28 cellular contexts compared by ENCODE assay signal in genomic region chr19:28638445-28638844, GRCh38.
"Had no signal": no experiment of that assay in that cellular context is flagged by ENCODE, and none has a peak within 500 bp of the region (broad histone marks: within the 10 kb centered on the region; RNA-seq: fewer than 3 reads in every experiment).

No MANE protein-coding gene starts in this region.

- H3K36me3 ChIP-seq: stomach, suprapubic skin, thoracic aorta, thyroid gland, tibial artery, tibial nerve, transverse colon, upper lobe of left lung, upper lobe of right lung, uterus, vagina had no signal

- H3K4me1 ChIP-seq: stomach, suprapubic skin, testis, thyroid gland, tibial artery, tibial nerve, transverse colon, upper lobe of left lung, upper lobe of right lung, uterus, vagina had no signal

- FAIRE-seq: urothelium cell line had no signal

- H3K27ac ChIP-seq: stomach, suprapubic skin, testis, thoracic aorta, thyroid gland, tibial artery, tibial nerve, transverse colon, upper lobe of left lung, upper lobe of right lung, uterus, vagina had no signal

- H3K36me3 Mint-ChIP-seq: stimulated activated effector memory CD8-positive, alpha-beta T cell treated with anti-CD3 and anti-CD28 coated beads, Interleukin-12 subunit alpha, Interleukin-12 subunit beta, amount 100 ng/mL, for 72 hours; stimulated activated memory B cell treated with anti-CD40 and anti-IgM and Interleukin-4, amounts not matched to agents 10 μg/mL and 1 μg/mL and 100 μg/mL, for 72 hours; stimulated activated naive B cell treated with anti-CD40 and anti-IgM and Interleukin-4, amounts not matched to agents 10 μg/mL and 1 μg/mL and 100 μg/mL, for 72 hours; type B pancreatic cell had no signal

- H3K9me3 Mint-ChIP-seq: stimulated activated effector memory CD8-positive, alpha-beta T cell treated with anti-CD3 and anti-CD28 coated beads, Interleukin-12 subunit alpha, Interleukin-12 subunit beta, amount 100 ng/mL, for 72 hours; stimulated activated naive CD8-positive, alpha-beta T cell treated with anti-CD3 and anti-CD28 coated beads, Interleukin-15, amount 100 ng/mL, for 72 hours had no signal

- H3K4me3 Mint-ChIP-seq: stimulated activated effector memory CD8-positive, alpha-beta T cell treated with anti-CD3 and anti-CD28 coated beads, Interleukin-12 subunit alpha, Interleukin-12 subunit beta, amount 100 ng/mL, for 72 hours; stimulated activated memory B cell treated with anti-CD40 and anti-IgM and Interleukin-4, amounts not matched to agents 10 μg/mL and 1 μg/mL and 100 μg/mL, for 72 hours; stimulated activated naive B cell treated with anti-CD40 and anti-IgM and Interleukin-4, amounts not matched to agents 10 μg/mL and 1 μg/mL and 100 μg/mL, for 72 hours; stimulated activated naive CD8-positive, alpha-beta T cell treated with anti-CD3 and anti-CD28 coated beads, Interleukin-15, amount 100 ng/mL, for 72 hours; stimulated activated naive CD8-positive, alpha-beta T cell treated with anti-CD3 and anti-CD28 coated beads, Interleukin-15, Interleukin-2, amounts not matched to agents 100 ng/mL and 50 ng/mL, for 24 hours; type B pancreatic cell had no signal

- DNase-seq: stimulated activated CD4-positive, alpha-beta T cell treated with anti-CD3 and anti-CD28 coated beads, Interleukin-4, amount 100 ng/mL, for 1 hour; stimulated activated CD4-positive, alpha-beta T cell treated with anti-CD3 and anti-CD28 coated beads, Interleukin-4, amount 100 ng/mL, for 24 hours; stimulated activated CD4-positive, alpha-beta T cell treated with anti-CD3 and anti-CD28 coated beads, Interleukin-4, amount 100 ng/mL, for 4 hours; stimulated activated CD8-positive, alpha-beta memory T cell treated with anti-CD3 and anti-CD28 coated beads, Interleukin-4, amount 100 ng/mL, for 48 hours; stimulated activated naive B cell treated with anti-CD40 and anti-IgM and Interleukin-4, amounts not matched to agents 10 μg/mL and 1 μg/mL and 100 μg/mL, for 72 hours; stimulated activated naive CD4-positive, alpha-beta T cell; stimulated activated naive CD4-positive, alpha-beta T cell treated with Interleukin-2 at 50 U/mL for 16 hours; stimulated activated naive CD8-positive, alpha-beta T cell treated with anti-CD3 and anti-CD28 coated beads, Interleukin-15, amount 100 ng/mL, for 72 hours; stimulated activated naive CD8-positive, alpha-beta T cell treated with anti-CD3 and anti-CD28 coated beads, Interleukin-15, Interleukin-2, amounts not matched to agents 100 U/mL and 50 U/mL, for 24 hours; stomach; substantia nigra; testis; thyroid gland; tibial artery; transverse colon; trophoblast cell; upper lobe of left lung; upper lobe of right lung; uterus had no signal

- H3K4me1 Mint-ChIP-seq: stimulated activated effector memory CD8-positive, alpha-beta T cell treated with anti-CD3 and anti-CD28 coated beads, Interleukin-12 subunit alpha, Interleukin-12 subunit beta, amount 100 ng/mL, for 72 hours; stimulated activated memory B cell treated with anti-CD40 and anti-IgM and Interleukin-4, amounts not matched to agents 10 μg/mL and 1 μg/mL and 100 μg/mL, for 72 hours had no signal

- H3K27ac Mint-ChIP-seq: stimulated activated effector memory CD8-positive, alpha-beta T cell treated with anti-CD3 and anti-CD28 coated beads, Interleukin-12 subunit alpha, Interleukin-12 subunit beta, amount 100 ng/mL, for 72 hours; stimulated activated memory B cell treated with anti-CD40 and anti-IgM and Interleukin-4, amounts not matched to agents 10 μg/mL and 1 μg/mL and 100 μg/mL, for 72 hours; stimulated activated naive B cell treated with anti-CD40 and anti-IgM and Interleukin-4, amounts not matched to agents 10 μg/mL and 1 μg/mL and 100 μg/mL, for 72 hours; stimulated activated naive CD8-positive, alpha-beta T cell treated with anti-CD3 and anti-CD28 coated beads, Interleukin-15, amount 100 ng/mL, for 72 hours; stimulated activated naive CD8-positive, alpha-beta T cell treated with anti-CD3 and anti-CD28 coated beads, Interleukin-15, Interleukin-2, amounts not matched to agents 100 ng/mL and 50 ng/mL, for 24 hours; type B pancreatic cell had no signal

- ATAC-seq: stimulated activated effector memory CD8-positive, alpha-beta T cell treated with anti-CD3 and anti-CD28 coated beads, Interleukin-12 subunit alpha, Interleukin-12 subunit beta, amount 100 ng/mL, for 72 hours; stimulated activated memory B cell treated with anti-CD40 and anti-IgM and Interleukin-4, amounts not matched to agents 10 μg/mL and 1 μg/mL and 100 μg/mL, for 72 hours; stimulated activated naive B cell treated with anti-CD40 and anti-IgM and Interleukin-4, amounts not matched to agents 10 μg/mL and 1 μg/mL and 100 μg/mL, for 72 hours; stimulated activated naive CD8-positive, alpha-beta T cell treated with anti-CD3 and anti-CD28 coated beads, Interleukin-15, amount 100 ng/mL, for 72 hours; stimulated activated naive CD8-positive, alpha-beta T cell treated with anti-CD3 and anti-CD28 coated beads, Interleukin-15, Interleukin-2, amounts not matched to agents 100 U/mL and 50 U/mL, for 24 hours; upper lobe of right lung had no signal

- H3K27me3 ChIP-seq: suprapubic skin, testis, thyroid gland, tibial artery, tibial nerve, transverse colon, upper lobe of left lung, upper lobe of right lung, uterus, vagina had no signal

- H3K27me3 Mint-ChIP-seq: stimulated activated memory B cell treated with anti-CD40 and anti-IgM and Interleukin-4, amounts not matched to agents 10 μg/mL and 1 μg/mL and 100 μg/mL, for 72 hours; stimulated activated naive CD8-positive, alpha-beta T cell treated with anti-CD3 and anti-CD28 coated beads, Interleukin-15, amount 100 ng/mL, for 72 hours had no signal

- H3K4me3 ChIP-seq: stomach, suprapubic skin, testis, thoracic aorta, thyroid gland, tibial artery, tibial nerve, transverse colon, upper lobe of left lung, upper lobe of right lung, uterus, vagina had no signal

- H3K9me3 ChIP-seq: testis, thyroid gland, upper lobe of left lung, upper lobe of right lung, uterus, vagina had no signal
